Comparison of ENCODE assay signal across 15 cellular contexts in the genomic region with DNA sequence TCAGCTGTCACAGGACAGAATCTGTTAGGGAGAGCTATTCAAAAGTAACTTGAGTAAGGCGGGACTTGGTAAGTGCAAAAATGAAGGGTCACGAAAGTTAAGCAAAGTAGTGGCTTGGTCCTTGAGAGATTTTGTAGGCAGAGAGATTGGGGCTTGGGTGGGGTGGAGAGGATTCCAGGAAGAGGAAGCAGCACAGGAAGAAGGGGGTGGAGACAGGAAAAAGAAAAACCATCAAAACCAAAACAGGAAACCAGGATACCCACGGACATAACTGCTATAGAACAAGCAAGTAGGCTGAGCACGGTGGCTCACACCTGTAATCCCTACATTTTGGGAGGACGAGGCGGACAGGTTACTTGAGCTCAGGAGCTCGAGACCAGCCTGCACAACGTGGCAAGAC. TPM values are rescaled to one million over a fixed set of nuclear protein-coding genes. Genes with fewer than 3 reads are reported as not detected.
DNase-seq lines count a peak whose midpoint lies in the region; ATAC-seq, FAIRE-seq and TF ChIP-seq lines count a peak whose summit lies in the region.
"Had no signal": no experiment of that assay in that cellular context is flagged by ENCODE, and none has a peak within 500 bp of the region (broad histone marks: within the 10 kb centered on the region; RNA-seq: fewer than 3 reads in every experiment).

No MANE protein-coding gene starts in this region.

- peaks cover 0 to 4% (median 0%) of the 10 kb centered on the region in 8 donors for H3K9me3 Mint-ChIP-seq in CD4-positive, alpha-beta memory T cell
- peaks cover 16% of the 10 kb centered on the region for H3K9me3 Mint-ChIP-seq in T-helper 2 cell treated with Interferon-gamma antibody and Interleukin-4, amounts not matched to agents 5 μg/mL and 100 μg/mL, for 36 hours

- H2AFZ ChIP-seq in endothelial cell of umbilical vein (ENCODE audit: low read depth, low read length): peak overlapping the region; percentile 63

- no peak for TF ChIP-seq EP300 in sigmoid colon (IDR thresholded peaks at IDR 0.05)

- H3K4me2 ChIP-seq in endothelial cell of umbilical vein (ENCODE audit: insufficient read depth, low read length): peak overlapping the region; percentile 41

- CTCF ChIA-PET in CD4-positive, alpha-beta memory T cell (lab: Charles Lee; ENCODE audit: partially characterized antibody): interaction anchor here (1.0 to 2.8 kb wide), 2 partner anchors 161 to 183 kb away, joined by 4 to 19 read pairs; no protein-coding TSS in a partner anchor
- CTCF ChIA-PET in endothelial cell of umbilical vein (lab: Charles Lee): interaction anchor here (1.3 kb wide), 1 partner anchor 182 kb away, joined by 5 read pairs; no protein-coding TSS in a partner anchor

- peak in 4 of 5 donors; percentile 31 to 49 (median 36) for DNase-seq in CD4-positive, alpha-beta memory T cell
- peak; percentile 87 for DNase-seq in Jurkat, Clone E6-1 (ENCODE audit: low read depth, low spot score)
- no peak for DNase-seq in T-helper 2 cell treated with Interferon-gamma antibody and Interleukin-4, amounts not matched to agents 5 μg/mL and 100 μg/mL, for 36 hours (ENCODE audit: low spot score)
- DNase-seq in endothelial cell of umbilical vein (ENCODE audit: low read depth, low spot score): no peak
- DNase-seq in SHP77 treated with DMSO at 0.1 percent for 48 hours (lab: John Stamatoyannopoulos, UW): no peak
- DNase-seq in sigmoid colon: no peak
- DNase-seq: anterior cingulate cortex, dermis blood vessel endothelial cell, NCI-H1105, NCI-H2227 treated with DMSO at 0.1 percent for 48 hours, small intestine had no signal

- H3K4me3 Mint-ChIP-seq in CD4-positive, alpha-beta memory T cell: peak overlapping the region; percentile 70 to 86 (median 82)
- H3K4me3 Mint-ChIP-seq in T-helper 2 cell treated with Interferon-gamma antibody and Interleukin-4, amounts not matched to agents 5 μg/mL and 100 μg/mL, for 36 hours: peak overlapping the region; percentile 61

- H3K36me3 ChIP-seq in CD4-positive, alpha-beta memory T cell (ENCODE audit: insufficient read depth, low read length): no peaks in the 10 kb centered on the region
- H3K36me3 ChIP-seq in endothelial cell of umbilical vein (ENCODE audit: control insufficient read depth in 2 of 2, extremely low read depth in 1 of 2, insufficient read depth in 2 of 2, low read length in 2 of 2): no peaks in the 10 kb centered on the region
- no peaks in the 10 kb centered on the region for H3K36me3 ChIP-seq in sigmoid colon

- dilution Hi-C loops in endothelial cell of umbilical vein (cut with MboI; ENCODE audit: extremely low pct_ligation_motif_present, low sequenced_read_pairs): no loop called here

- H3K79me2 ChIP-seq in endothelial cell of umbilical vein (ENCODE audit: control insufficient read depth, insufficient read depth, low read length): no peaks in the 10 kb centered on the region

- H3K36me3 Mint-ChIP-seq in CD4-positive, alpha-beta memory T cell: no peaks in the 10 kb centered on the region
- peaks cover 29% of the 10 kb centered on the region for H3K36me3 Mint-ChIP-seq in T-helper 2 cell treated with Interferon-gamma antibody and Interleukin-4, amounts not matched to agents 5 μg/mL and 100 μg/mL, for 36 hours (ENCODE audit: low read depth)

- H3K27ac ChIP-seq in CD4-positive, alpha-beta memory T cell (ENCODE audit: low read depth, low read length): no peak overlapping the region
- H3K27ac ChIP-seq in endothelial cell of umbilical vein (ENCODE audit: insufficient read depth, low read depth, low read length) (no peak overlapping the region), sigmoid colon (no peak overlapping the region)

- ATAC-seq in HG03354 (IDR thresholded peaks at IDR 0.05; ENCODE audit: poor library complexity, severe bottlenecking, unreplicated experiment) (no peak), GM19023 (IDR thresholded peaks at IDR 0.05; ENCODE audit: unreplicated experiment) (no peak)
- ATAC-seq: HCT116, Panc1 had no signal

- H3K27me3 Mint-ChIP-seq in CD4-positive, alpha-beta memory T cell: no peaks in the 10 kb centered on the region
- peaks cover 7% of the 10 kb centered on the region for H3K27me3 Mint-ChIP-seq in T-helper 2 cell treated with Interferon-gamma antibody and Interleukin-4, amounts not matched to agents 5 μg/mL and 100 μg/mL, for 36 hours (ENCODE audit: low read depth)

- H3K4me1 Mint-ChIP-seq in CD4-positive, alpha-beta memory T cell: peaks cover 39 to 79% (median 52%) of the 10 kb centered on the region in 4 donors
- H3K4me1 Mint-ChIP-seq in T-helper 2 cell treated with Interferon-gamma antibody and Interleukin-4, amounts not matched to agents 5 μg/mL and 100 μg/mL, for 36 hours (ENCODE audit: low read depth): peaks cover 47% of the 10 kb centered on the region

- TF ChIP-seq CTCF in endothelial cell of umbilical vein (IDR thresholded peaks at IDR 0.05; ENCODE audit: extremely low read depth in 1 of 2, insufficient read depth in 1 of 2, low read depth in 1 of 2, low read length in 2 of 2): no peak
- no peak for TF ChIP-seq CTCF in sigmoid colon (IDR thresholded peaks at IDR 0.05)

- no TSS peak for BruUV-seq in endothelial cell of umbilical vein (replicated peaks; lab: Mats Ljungman, UMichigan)

- H3K27me3 ChIP-seq in CD4-positive, alpha-beta memory T cell (ENCODE audit: insufficient read depth, low read length): no peaks in the 10 kb centered on the region
- H3K27me3 ChIP-seq in endothelial cell of umbilical vein (ENCODE audit: control insufficient read depth in 2 of 2, insufficient read depth in 2 of 2, low read length in 2 of 2) (no peaks in the 10 kb centered on the region), sigmoid colon (peaks cover 0 to 4% (median 0%) of the 10 kb centered on the region in 3 donors)

- H3K9ac ChIP-seq in endothelial cell of umbilical vein (replicated peaks; ENCODE audit: extremely low read depth, insufficient read depth, low read length): no peak overlapping the region

- no peaks in the 10 kb centered on the region for H4K20me1 ChIP-seq in endothelial cell of umbilical vein (replicated peaks; ENCODE audit: control insufficient read depth, extremely low read depth, insufficient read depth, low read length)

- POLR2A ChIA-PET in CD4-positive, alpha-beta memory T cell (lab: Charles Lee; ENCODE audit: partially characterized antibody): interaction anchor here (1.5 kb wide), 1 partner anchor 92 kb away, joined by 5 read pairs; the partner anchor contains the start of gene MARCHF6
- POLR2A ChIA-PET in endothelial cell of umbilical vein (lab: Charles Lee): no interaction called here

- peaks cover 57% of the 10 kb centered on the region for H3K4me1 ChIP-seq in CD4-positive, alpha-beta memory T cell (ENCODE audit: insufficient read depth, low read length)
- H3K4me1 ChIP-seq in endothelial cell of umbilical vein (ENCODE audit: control insufficient read depth, extremely low read depth, insufficient read depth, low read length) (peaks cover 23% of the 10 kb centered on the region), sigmoid colon (peaks cover 0 to 21% (median 18%) of the 10 kb centered on the region in 4 donors)

- no peaks in the 10 kb centered on the region for H3K9me3 ChIP-seq in CD4-positive, alpha-beta memory T cell (ENCODE audit: control insufficient read depth in 1 of 2, low read length in 2 of 2)
- no peaks in the 10 kb centered on the region for H3K9me3 ChIP-seq in endothelial cell of umbilical vein (replicated peaks; ENCODE audit: control insufficient read depth, insufficient read depth, low read length)
- no peaks in the 10 kb centered on the region for H3K9me3 ChIP-seq in sigmoid colon

- intact Hi-C loops in CD4-positive, alpha-beta memory T cell (cut with micrococcal nuclease): no loop called here
- intact Hi-C loops in endothelial cell of umbilical vein (cut with micrococcal nuclease) (no loop called here), sigmoid colon (cut with DNase I) (no loop called here)

- H3K27ac Mint-ChIP-seq in CD4-positive, alpha-beta memory T cell: peak overlapping the region; percentile 0 to 84 (median 24)
- H3K27ac Mint-ChIP-seq in T-helper 2 cell treated with Interferon-gamma antibody and Interleukin-4, amounts not matched to agents 5 μg/mL and 100 μg/mL, for 36 hours: peak overlapping the region; percentile 41

- no peaks in the 10 kb centered on the region for H3K9me1 ChIP-seq in endothelial cell of umbilical vein (replicated peaks; ENCODE audit: control insufficient read depth, extremely low read depth, insufficient read depth, low read length)

- WGBS in sigmoid colon, 2 donors: 56 to 73% methylated on average over 8 of the region's 8 CpGs

- FAIRE-seq in endothelial cell of umbilical vein (lab: Jason Lieb, UNC): peak; percentile 71
- FAIRE-seq: small intestine had no signal

- H3K4me3 ChIP-seq in CD4-positive, alpha-beta memory T cell (ENCODE audit: low read length in 2 of 2): no peak overlapping the region
- H3K4me3 ChIP-seq in Jurkat, Clone E6-1 (ENCODE audit: low read length): no peak overlapping the region; the same call in 1 of the 2 replicates
- H3K4me3 ChIP-seq in endothelial cell of umbilical vein (replicated peaks in 1 of 3; ENCODE audit: insufficient read depth in 1 of 3, low read depth in 1 of 3, low read length in 3 of 3): no peak overlapping the region
- no peak overlapping the region for H3K4me3 ChIP-seq in sigmoid colon

- TF ChIP-seq POLR2A in endothelial cell of umbilical vein (IDR thresholded peaks at IDR 0.05; ENCODE audit: low read depth, low read length) (no peak), sigmoid colon (IDR thresholded peaks at IDR 0.05) (no peak)

TF ChIP-seq in endothelial cell of umbilical vein, 7 proteins besides CTCF, POLR2A, EP300 and RAD21 (continues in another document):
- TF ChIP-seq JUN (IDR thresholded peaks at IDR 0.05; ENCODE audit: borderline replicate concordance, insufficient read depth, insufficient read length, low read depth) (no peak), MYC (IDR thresholded peaks at IDR 0.05; ENCODE audit: low read depth, low read length) (no peak)

RNA-seq across cellular contexts. Expression of gene ROPN1L, which starts 3.7 kb away (rescaled TPM):
- under 1 TPM; 0.42 to 0.47 TPM for total RNA-seq in CD4-positive, alpha-beta memory T cell
- 1 to 10 TPM; 3.8 to 6.5 TPM for polyA plus RNA-seq in CD4-positive, alpha-beta memory T cell
- polyA plus RNA-seq in Jurkat, Clone E6-1 (2012; ENCODE audit: insufficient read depth, insufficient read length): 0.82 TPM
- 0.55 and 0.60 TPM in 2 replicates for total RNA-seq in endothelial cell of umbilical vein
- 0.13 and 0.30 TPM in 2 replicates for polyA plus RNA-seq in endothelial cell of umbilical vein
- polyA plus RNA-seq in endothelial cell of umbilical vein (2011; cell fraction: cytosol; rRNA removed): 0.28 and 0.34 TPM in 2 replicates
- 0.48 and 0.70 TPM in 2 replicates for polyA plus RNA-seq in endothelial cell of umbilical vein (2011; cell fraction: nucleus; rRNA removed)
- 0.24 TPM in 1 of 2 replicates, not detected in the other for polyA plus RNA-seq in endothelial cell of umbilical vein (2012)
- 0.74 TPM in 1 of 2 replicates, not detected in the other for polyA minus RNA-seq in endothelial cell of umbilical vein
- polyA minus RNA-seq in endothelial cell of umbilical vein (2011; cell fraction: cytosol; rRNA and poly(A)+ RNA removed): not detected
- polyA minus RNA-seq in endothelial cell of umbilical vein (2011; cell fraction: nucleus; rRNA and poly(A)+ RNA removed): 1.5 and 2.5 TPM in 2 replicates
- total RNA-seq in sigmoid colon: 1 to 10 TPM in 1 of 4 donors, under 1 TPM in 1, not detected in 2; 0.68 to 1.9 TPM
- 1 to 10 TPM in 1 of 3 donors, under 1 TPM in 1, not detected in 1; 0.35 to 2.4 TPM for polyA plus RNA-seq in sigmoid colon

Comparison
In these comparisons a context has a peak if more than half of its experiments do, and no peak if none do; other contexts are left out.
1. DNase-seq: peak in CD4-positive, alpha-beta memory T cell (4 of 5) and Jurkat, Clone E6-1 (single experiment); none in T-helper 2 cell treated with Interferon-gamma antibody and Interleukin-4, amounts not matched to agents 5 μg/mL and 100 μg/mL, for 36 hours (single experiment), endothelial cell of umbilical vein (single experiment), SHP77 treated with DMSO at 0.1 percent for 48 hours (single experiment) and sigmoid colon (single experiment).